ENCODE assay signal across 23 cellular contexts in genomic region chr5:109218767-109219166, GRCh38.
A peak's percentile ranks its signal among the peaks of the same experiment; 100 is the strongest.
DNase-seq lines count a peak whose midpoint lies in the region; ATAC-seq and TF ChIP-seq lines count a peak whose summit lies in the region.
"Had no signal": no experiment of that assay in that cellular context is flagged by ENCODE, and none has a peak within 500 bp of the region (broad histone marks: within the 10 kb centered on the region; RNA-seq: fewer than 3 reads in every experiment).

No MANE protein-coding gene starts in this region.

- peaks cover 2% of the 10 kb centered on the region for H3K36me3 Mint-ChIP-seq in mesothelial cell of epicardium
- H3K36me3 Mint-ChIP-seq: CD4-positive, alpha-beta memory T cell had no signal

- peak overlapping the region; percentile 1 for H3K27ac Mint-ChIP-seq in mesothelial cell of epicardium

- H3K27ac ChIP-seq in substantia nigra (ENCODE audit: low read depth, low read length, poor library complexity, severe bottlenecking), result no peak overlapping the region
- no peak overlapping the region for H3K27ac ChIP-seq in foreskin keratinocyte
- H3K27ac ChIP-seq: 22Rv1, BLaER1, GM23248, SJSA1 had no signal

- ATAC-seq in foreskin keratinocyte, result no peak
- no peak for ATAC-seq in HG03565 (IDR thresholded peaks at IDR 0.05; ENCODE audit: unreplicated experiment)
- ATAC-seq: K562 had no signal

- H3K4me1 ChIP-seq in foreskin keratinocyte, result no peaks in the 10 kb centered on the region
- H3K4me1 ChIP-seq: BLaER1, Caco-2, SJSA1 had no signal

- no peaks in the 10 kb centered on the region for H3K27me3 ChIP-seq in foreskin keratinocyte
- H3K27me3 ChIP-seq: BLaER1, SJSA1 had no signal

- H3K4me3 Mint-ChIP-seq in mesothelial cell of epicardium, result no peak overlapping the region
- H3K4me3 Mint-ChIP-seq: CD4-positive, alpha-beta memory T cell had no signal

- H3K9me3 Mint-ChIP-seq in mesothelial cell of epicardium, result peaks cover 15% of the 10 kb centered on the region

- TF ChIP-seq CTCF in mesothelial cell of epicardium (IDR thresholded peaks at IDR 0.05; ENCODE audit: unreplicated experiment) (no peak), foreskin keratinocyte (conservative IDR thresholded peaks at IDR 0.05) (no peak)

- peaks cover 14% of the 10 kb centered on the region for H3K4me1 Mint-ChIP-seq in mesothelial cell of epicardium
- H3K4me1 Mint-ChIP-seq: CD4-positive, alpha-beta memory T cell had no signal

- no peaks in the 10 kb centered on the region for H3K27me3 Mint-ChIP-seq in mesothelial cell of epicardium (ENCODE audit: low read depth)

- DNase-seq in DMS 273 (lab: John Stamatoyannopoulos, UW; ENCODE audit: unreplicated experiment) (peak; percentile 4), DMS 273 treated with DMSO at 0.1 percent for 48 hours (lab: John Stamatoyannopoulos, UW) (no peak), SK-N-DZ (ENCODE audit: low spot score) (peak; percentile 17), mesothelial cell of epicardium (ENCODE audit: low spot score in 2 of 2, unreplicated experiment in 2 of 2) (no peak), substantia nigra (lab: John Stamatoyannopoulos, UW) (no peak), foreskin keratinocyte (no peak)
- DNase-seq: Caco-2; CD4-positive, alpha-beta memory T cell; GM23248; H7; MV-4-11; NCI-H1105; NCI-H1436 treated with DMSO at 0.1 percent for 48 hours; NCI-H187 treated with DMSO at 0.1 percent for 48 hours; NCI-H2227 treated with DMSO at 0.1 percent for 48 hours; NCI-H526 treated with DMSO at 0.1 percent for 48 hours; Right ventricle myocardium superior; RPMI8226 had no signal

Comparison
In these comparisons a context has a peak if more than half of its experiments do, and no peak if none do; other contexts are left out.
1. DNase-seq: peak in DMS 273 (single experiment) and SK-N-DZ (single experiment); none in DMS 273 treated with DMSO at 0.1 percent for 48 hours (single experiment), mesothelial cell of epicardium (0 of 2), substantia nigra (0 of 49) and foreskin keratinocyte (0 of 2).